8 cellular contexts compared by ENCODE assay signal in the genomic region with DNA sequence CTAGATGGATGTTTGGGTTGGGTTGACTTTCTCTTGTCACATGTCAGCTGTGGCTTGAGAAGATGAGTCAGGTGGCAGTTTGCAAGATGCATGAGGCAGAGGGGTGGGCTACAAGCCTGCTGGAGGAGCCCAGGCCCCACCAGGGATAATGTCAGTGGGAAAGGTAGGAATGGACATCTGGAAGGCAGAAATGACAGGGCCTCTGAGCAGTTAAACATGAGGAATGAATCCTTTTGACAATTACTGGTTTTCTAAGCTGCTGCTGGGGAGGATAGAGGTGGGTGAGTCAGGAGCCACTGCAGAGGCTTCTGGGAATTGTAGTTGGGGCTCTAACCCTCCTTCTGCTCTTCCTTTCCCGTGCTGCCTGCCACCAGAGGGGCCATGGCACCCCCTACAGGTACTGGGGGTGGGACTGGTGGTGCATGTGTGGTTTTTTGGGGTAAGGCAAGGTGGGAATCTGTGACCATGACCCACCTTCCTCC. TPM values are rescaled to one million over a fixed set of nuclear protein-coding genes. Genes with fewer than 3 reads are reported as not detected.
DNase-seq lines count a peak whose midpoint lies in the region; ATAC-seq and TF ChIP-seq lines count a peak whose summit lies in the region.

No MANE protein-coding gene starts in this region.

- H3K27ac ChIP-seq in coronary artery (peak overlapping the region in 1 of 2 donors; percentile 11), thyroid gland (no peak overlapping the region)

- DNase-seq in AG20443 (ENCODE audit: low spot score), result peak; percentile 29
- DNase-seq in GM20000 (ENCODE audit: low spot score), result peak; percentile 60
- DNase-seq in head of caudate nucleus, result peak in 28 of 42 donors; percentile 14 to 70 (median 44)
- no peak for DNase-seq in coronary artery (ENCODE audit: low spot score)
- DNase-seq in thyroid gland, result no peak
- no peak for DNase-seq in superior temporal gyrus (ENCODE audit: extremely low spot score)
- DNase-seq in SKM-1 (lab: John Stamatoyannopoulos, UW; ENCODE audit: unreplicated experiment), result no peak

- TF ChIP-seq CTCF in GM20000 (IDR thresholded peaks at IDR 0.05; ENCODE audit: extremely low read depth, missing control alignments), result no peak
- TF ChIP-seq CTCF in coronary artery (IDR thresholded peaks at IDR 0.05), result no peak
- TF ChIP-seq CTCF in thyroid gland (IDR thresholded peaks at IDR 0.05), result no peak

- TF ChIP-seq POLR2A in thyroid gland (IDR thresholded peaks at IDR 0.05), result no peak

- H3K4me3 ChIP-seq in coronary artery (no peak overlapping the region), thyroid gland (replicated peaks in 1 of 3) (no peak overlapping the region)

- intact Hi-C loops in head of caudate nucleus (cut with DNase I), result no loop called here
- intact Hi-C loops in thyroid gland (cut with DNase I), result no loop called here

- ATAC-seq in activated CD4-positive, CD25-positive, alpha-beta regulatory T cell treated with anti-CD3 and anti-CD28 coated beads, Interleukin-2, amount 50 U/mL, for 24 hours, result peak; percentile 90 to 91

- 67% methylated on average over 1 of the region's 1 CpG; no CpG with 5 or more reads in 1 of the 2 donors for WGBS in thyroid gland, 2 donors

- no peaks in the 10 kb centered on the region for H3K27me3 ChIP-seq in thyroid gland

- peaks cover 55 to 73% of the 10 kb centered on the region in 2 donors for H3K36me3 ChIP-seq in thyroid gland

- H3K9me3 ChIP-seq in thyroid gland, result no peaks in the 10 kb centered on the region

- H3K4me1 ChIP-seq in thyroid gland, result no peaks in the 10 kb centered on the region

RNA-seq across cellular contexts. Expression of a gene that starts 15.7 kb away (rescaled TPM):
- total RNA-seq in thyroid gland, result under 1 TPM in 1 of 4 donors, not detected in 3; 0.11 TPM

RNA-seq across cellular contexts. Expression of a gene that starts 21.8 kb away (rescaled TPM):
- 100 to 1,000 TPM in 1 of 4 donors, 10 to 100 TPM in 3; 67.3 to 134 (median 86.9) TPM for total RNA-seq in thyroid gland

RNA-seq across cellular contexts. Expression of a gene that starts 22.2 kb away (rescaled TPM):
- total RNA-seq in thyroid gland, result 1 to 10 TPM; 1.0 to 2.3 (median 1.4) TPM

RNA-seq across cellular contexts. Expression of a gene that starts 32.0 kb away (rescaled TPM):
- 10 to 100 TPM; 17.1 to 29.0 (median 20.4) TPM for total RNA-seq in thyroid gland

RNA-seq across cellular contexts. Expression of a gene that starts 51.9 kb away (rescaled TPM):
- total RNA-seq in thyroid gland, result 10 to 100 TPM; 50.5 to 69.7 (median 68.3) TPM

Comparison
In these comparisons a context has a peak if more than half of its experiments do, and no peak if none do; other contexts are left out.
1. DNase-seq: peak in AG20443 (single experiment), GM20000 (single experiment) and head of caudate nucleus (28 of 42); none in coronary artery (single experiment), thyroid gland (0 of 2), superior temporal gyrus (single experiment) and SKM-1 (single experiment).